In the genomic region with DNA sequence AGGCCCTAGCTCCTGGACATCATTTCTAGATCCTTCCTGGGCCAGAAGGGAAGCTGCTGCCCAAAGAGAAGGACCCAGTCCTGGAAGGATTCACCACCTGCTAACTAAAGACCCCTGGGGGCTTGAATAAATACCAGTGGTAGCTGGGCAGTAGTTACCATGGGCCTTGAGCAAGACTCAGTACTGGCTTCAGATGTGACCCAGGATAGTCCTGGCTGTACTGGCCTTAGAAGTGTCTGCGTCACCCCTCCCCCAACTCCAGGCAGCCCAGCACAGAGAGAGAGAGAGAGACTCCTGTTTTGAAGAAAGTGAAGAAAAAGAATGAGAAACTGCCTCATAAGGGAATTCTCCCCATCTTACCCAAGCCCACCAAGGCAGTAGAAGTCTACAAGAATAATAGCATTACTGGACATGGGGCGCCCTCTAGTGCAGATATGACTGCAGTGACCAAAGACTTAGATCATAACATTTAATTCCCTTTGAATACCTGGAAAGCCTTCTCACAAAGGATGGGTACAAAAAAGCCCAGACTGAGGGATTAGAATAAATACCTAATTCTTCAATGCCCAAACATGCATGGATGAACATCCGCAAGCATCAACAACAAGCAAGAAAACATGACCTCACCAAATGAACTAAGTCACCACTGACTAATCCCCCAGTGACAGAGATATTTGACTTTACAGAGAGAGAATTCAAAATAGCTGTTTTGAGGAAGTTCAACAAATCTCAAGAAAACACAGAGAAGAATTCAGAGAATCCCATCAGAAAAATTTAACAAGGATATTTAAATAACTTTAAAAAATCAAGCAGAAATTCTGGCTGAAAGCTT, we compare ENCODE assay signal across 8 cellular contexts.
A peak's percentile ranks its signal among the peaks of the same experiment; 100 is the strongest.
DNase-seq lines count a peak whose midpoint lies in the region; ATAC-seq, FAIRE-seq and TF ChIP-seq lines count a peak whose summit lies in the region.

No MANE protein-coding gene starts in this region.

- intact Hi-C loops in CD4-positive, alpha-beta memory T cell (cut with micrococcal nuclease): loop anchor here (1.0 to 10.0 kb wide), 6 partner anchors 65 to 796 kb away; no protein-coding TSS in a partner anchor
- intact Hi-C loops in sigmoid colon (cut with DNase I): no loop called here

- H3K4me1 Mint-ChIP-seq in CD4-positive, alpha-beta memory T cell: peaks cover 0 to 10% (median 3%) of the 10 kb centered on the region in 4 donors
- peaks cover 0 to 3% of the 10 kb centered on the region in 2 donors for H3K4me1 Mint-ChIP-seq in effector memory CD8-positive, alpha-beta T cell (ENCODE audit: low read depth in 2 of 2)
- H3K4me1 Mint-ChIP-seq in naive thymus-derived CD8-positive, alpha-beta T cell: peaks cover 0 to 16% (median 7%) of the 10 kb centered on the region in 4 donors

- TF ChIP-seq CTCF in sigmoid colon (IDR thresholded peaks at IDR 0.05): peak in 1 of 4 experiments; percentile 20

- peak; percentile 39 to 52 (median 49) for DNase-seq in CD4-positive, alpha-beta memory T cell
- DNase-seq in GM19239 (ENCODE audit: insufficient read length, low spot score) (no peak), NCI-H2029 (lab: John Stamatoyannopoulos, UW) (peak; percentile 74), UCSD-AML1 (lab: John Stamatoyannopoulos, UW; ENCODE audit: unreplicated experiment) (peak; percentile 15), sigmoid colon (no peak)
- peak; percentile 23 to 36 (median 25) for DNase-seq in effector memory CD8-positive, alpha-beta T cell
- peak; percentile 13 to 68 (median 45) for DNase-seq in naive thymus-derived CD8-positive, alpha-beta T cell

- peaks cover 5 to 6% of the 10 kb centered on the region in 2 donors for H3K27me3 Mint-ChIP-seq in CD4-positive, alpha-beta memory T cell
- H3K27me3 Mint-ChIP-seq in effector memory CD8-positive, alpha-beta T cell: peaks cover 41 to 63% of the 10 kb centered on the region in 2 donors
- H3K27me3 Mint-ChIP-seq in naive thymus-derived CD8-positive, alpha-beta T cell: peaks cover 0 to 7% (median 4%) of the 10 kb centered on the region in 5 donors

- H3K9me3 ChIP-seq in CD4-positive, alpha-beta memory T cell (ENCODE audit: control insufficient read depth in 1 of 2, low read length in 2 of 2): no peaks in the 10 kb centered on the region
- peaks cover 0 to 2% (median 0%) of the 10 kb centered on the region in 4 donors for H3K9me3 ChIP-seq in sigmoid colon

- peak; percentile 44 for ATAC-seq in effector memory CD8-positive, alpha-beta T cell (replicated peaks)
- peak; percentile 53 to 78 for ATAC-seq in naive thymus-derived CD8-positive, alpha-beta T cell
- no peak for ATAC-seq in GM18858 (IDR thresholded peaks at IDR 0.05; ENCODE audit: unreplicated experiment)

- no peak overlapping the region for H3K27ac Mint-ChIP-seq in CD4-positive, alpha-beta memory T cell
- H3K27ac Mint-ChIP-seq in effector memory CD8-positive, alpha-beta T cell: no peak overlapping the region
- peak overlapping the region in 1 of 10 donors; percentile 86 for H3K27ac Mint-ChIP-seq in naive thymus-derived CD8-positive, alpha-beta T cell

- 65 to 67% methylated on average over 3 of the region's 3 CpGs for WGBS in sigmoid colon, 2 donors

- CTCF ChIA-PET in CD4-positive, alpha-beta memory T cell (lab: Charles Lee; ENCODE audit: partially characterized antibody): interaction anchor here (0.7 to 2.2 kb wide), 18 partner anchors 9 to 795 kb away, joined by 3 to 40 read pairs (median 4); no protein-coding TSS in a partner anchor

- FAIRE-seq in GM19239 (lab: Jason Lieb, UNC): peak; percentile 86

- H3K27me3 ChIP-seq in CD4-positive, alpha-beta memory T cell (ENCODE audit: insufficient read depth, low read length): no peaks in the 10 kb centered on the region
- no peaks in the 10 kb centered on the region for H3K27me3 ChIP-seq in sigmoid colon

- no peaks in the 10 kb centered on the region for H3K36me3 Mint-ChIP-seq in CD4-positive, alpha-beta memory T cell
- H3K36me3 Mint-ChIP-seq in effector memory CD8-positive, alpha-beta T cell (ENCODE audit: insufficient read depth): no peaks in the 10 kb centered on the region
- H3K36me3 Mint-ChIP-seq in naive thymus-derived CD8-positive, alpha-beta T cell: no peaks in the 10 kb centered on the region

- H3K4me3 ChIP-seq in CD4-positive, alpha-beta memory T cell (ENCODE audit: low read length in 2 of 2): no peak overlapping the region
- no peak overlapping the region for H3K4me3 ChIP-seq in sigmoid colon

- no peaks in the 10 kb centered on the region for H3K4me1 ChIP-seq in CD4-positive, alpha-beta memory T cell (ENCODE audit: insufficient read depth, low read length)
- H3K4me1 ChIP-seq in sigmoid colon: no peaks in the 10 kb centered on the region

- H3K4me3 Mint-ChIP-seq in CD4-positive, alpha-beta memory T cell: no peak overlapping the region
- H3K4me3 Mint-ChIP-seq in effector memory CD8-positive, alpha-beta T cell: no peak overlapping the region
- H3K4me3 Mint-ChIP-seq in naive thymus-derived CD8-positive, alpha-beta T cell: no peak overlapping the region

- no peaks in the 10 kb centered on the region for H3K36me3 ChIP-seq in CD4-positive, alpha-beta memory T cell (ENCODE audit: insufficient read depth, low read length)
- no peaks in the 10 kb centered on the region for H3K36me3 ChIP-seq in sigmoid colon

- no peak overlapping the region for H3K27ac ChIP-seq in CD4-positive, alpha-beta memory T cell (ENCODE audit: low read depth, low read length)
- no peak overlapping the region for H3K27ac ChIP-seq in sigmoid colon

- TF ChIP-seq POLR2A in sigmoid colon (IDR thresholded peaks at IDR 0.05): no peak

- POLR2A ChIA-PET in CD4-positive, alpha-beta memory T cell (lab: Charles Lee; ENCODE audit: partially characterized antibody): interaction anchor here (0.7 kb wide), 1 partner anchor 65 kb away, joined by 3 read pairs; no protein-coding TSS in a partner anchor
- POLR2A ChIA-PET in naive thymus-derived CD8-positive, alpha-beta T cell (lab: Charles Lee): no interaction called here

- H3K9me3 Mint-ChIP-seq in CD4-positive, alpha-beta memory T cell: peaks cover 0 to 2% (median 0%) of the 10 kb centered on the region in 8 donors
- H3K9me3 Mint-ChIP-seq in effector memory CD8-positive, alpha-beta T cell: no peaks in the 10 kb centered on the region
- H3K9me3 Mint-ChIP-seq in naive thymus-derived CD8-positive, alpha-beta T cell: no peaks in the 10 kb centered on the region

- TF ChIP-seq EP300 in sigmoid colon (IDR thresholded peaks at IDR 0.05): no peak

Comparison
In these comparisons a context has a peak if more than half of its experiments do, and no peak if none do; other contexts are left out.
1. DNase-seq: peak in CD4-positive, alpha-beta memory T cell (5 of 5), NCI-H2029 (single experiment), UCSD-AML1 (single experiment), effector memory CD8-positive, alpha-beta T cell (3 of 3) and naive thymus-derived CD8-positive, alpha-beta T cell (10 of 10); none in GM19239 (single experiment) and sigmoid colon (single experiment).